ENCODE assay signal across 11 cellular contexts in the genomic region with DNA sequence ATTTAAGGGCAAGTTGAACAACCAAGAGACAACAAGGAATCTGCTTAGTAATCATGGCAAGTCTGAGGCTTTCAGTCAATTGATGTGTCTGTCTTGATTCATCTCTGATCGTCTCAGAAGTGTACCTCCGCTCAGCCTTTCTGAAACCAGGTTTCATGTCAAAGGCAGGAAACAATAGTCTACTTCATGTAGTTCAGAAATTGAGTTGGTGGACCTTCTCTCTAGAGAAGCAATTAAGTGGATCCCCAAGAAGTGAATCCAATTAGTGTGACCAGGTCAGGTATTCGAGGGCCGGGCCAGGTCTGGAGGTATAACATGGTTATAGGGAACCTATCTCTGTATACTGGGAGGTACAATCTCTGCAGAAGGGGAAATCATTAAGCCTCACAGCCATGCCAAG. TPM values are rescaled to one million over a fixed set of nuclear protein-coding genes. Genes with fewer than 3 reads are reported as not detected.
DNase-seq lines count a peak whose midpoint lies in the region; ATAC-seq and TF ChIP-seq lines count a peak whose summit lies in the region.
"Had no signal": no experiment of that assay in that cellular context is flagged by ENCODE, and none has a peak within 500 bp of the region (broad histone marks: within the 10 kb centered on the region; RNA-seq: fewer than 3 reads in every experiment).

No MANE protein-coding gene starts in this region.

- POLR2A ChIA-PET in PC-3 (lab: Charles Lee; ENCODE audit: unreplicated experiment): no interaction called here

- H3K36me3 Mint-ChIP-seq in stimulated activated memory B cell treated with anti-CD40 and anti-IgM and Interleukin-4, amounts not matched to agents 10 μg/mL and 1 μg/mL and 100 μg/mL, for 72 hours: peaks cover 60% of the 10 kb centered on the region

- no peak overlapping the region for H3K4me2 ChIP-seq in PC-3 (ENCODE audit: low read length)

- intact Hi-C loops in PC-3 (cut with micrococcal nuclease): no loop called here

- no peaks in the 10 kb centered on the region for H3K79me2 ChIP-seq in PC-3 (ENCODE audit: low read length)

- H3K27ac Mint-ChIP-seq in stimulated activated memory B cell treated with anti-CD40 and anti-IgM and Interleukin-4, amounts not matched to agents 10 μg/mL and 1 μg/mL and 100 μg/mL, for 72 hours: peak overlapping the region; percentile 98

- DNase-seq in stimulated activated CD4-positive, alpha-beta T cell treated with anti-CD3 and anti-CD28 coated beads, Interleukin-15, amount 100 ng/mL, for 24 hours: peak; percentile 53
- no peak for DNase-seq in stimulated activated CD4-positive, alpha-beta T cell treated with anti-CD3 and anti-CD28 coated beads, Interleukin-2, amount 100 ng/mL, for 48 hours
- no peak for DNase-seq in HK-2 (ENCODE audit: unreplicated experiment)
- no peak for DNase-seq in PC-3
- DNase-seq in OCI-M1 (lab: John Stamatoyannopoulos, UW): no peak
- DNase-seq: erythroblast, small intestine, upper lobe of left lung had no signal

- H2AFZ ChIP-seq in PC-3 (ENCODE audit: low read length): no peak overlapping the region

- H4K20me1 ChIP-seq in PC-3 (ENCODE audit: low read length): no peaks in the 10 kb centered on the region

- BruUV-seq in PC-3 (replicated peaks; lab: Mats Ljungman, UMichigan): no TSS peak

- no peaks in the 10 kb centered on the region for H3F3A ChIP-seq in PC-3 (ENCODE audit: low read length, unreplicated experiment)

- no peaks in the 10 kb centered on the region for H3K9me3 Mint-ChIP-seq in stimulated activated memory B cell treated with anti-CD40 and anti-IgM and Interleukin-4, amounts not matched to agents 10 μg/mL and 1 μg/mL and 100 μg/mL, for 72 hours

- H3K27ac ChIP-seq in PC-3 (ENCODE audit: low read length): no peak overlapping the region
- H3K27ac ChIP-seq: upper lobe of left lung had no signal

- H3K4me3 ChIP-seq in PC-3 (ENCODE audit: low read length): no peak overlapping the region
- H3K4me3 ChIP-seq: upper lobe of left lung had no signal

- no peak for TF ChIP-seq CTCF in PC-3 (conservative IDR thresholded peaks at IDR 0.05; ENCODE audit: low read depth, low read length)

- peaks cover 86% of the 10 kb centered on the region for H3K4me1 Mint-ChIP-seq in stimulated activated memory B cell treated with anti-CD40 and anti-IgM and Interleukin-4, amounts not matched to agents 10 μg/mL and 1 μg/mL and 100 μg/mL, for 72 hours

- H3K27me3 Mint-ChIP-seq in stimulated activated memory B cell treated with anti-CD40 and anti-IgM and Interleukin-4, amounts not matched to agents 10 μg/mL and 1 μg/mL and 100 μg/mL, for 72 hours: no peaks in the 10 kb centered on the region

- H3K27me3 ChIP-seq in PC-3 (ENCODE audit: low read length): no peaks in the 10 kb centered on the region
- H3K27me3 ChIP-seq: upper lobe of left lung had no signal

- no peaks in the 10 kb centered on the region for H3K9me3 ChIP-seq in PC-3 (ENCODE audit: low read length)
- H3K9me3 ChIP-seq: upper lobe of left lung had no signal

- ATAC-seq in GM21723 (IDR thresholded peaks at IDR 0.05; ENCODE audit: unreplicated experiment): peak; percentile 37
- ATAC-seq in HG03457 (IDR thresholded peaks at IDR 0.05; ENCODE audit: unreplicated experiment): peak; percentile 24
- ATAC-seq in stimulated activated memory B cell treated with anti-CD40 and anti-IgM and Interleukin-4, amounts not matched to agents 10 μg/mL and 1 μg/mL and 100 μg/mL, for 72 hours: no peak
- ATAC-seq in PC-3: no peak

- no peak overlapping the region for H3K4me3 Mint-ChIP-seq in stimulated activated memory B cell treated with anti-CD40 and anti-IgM and Interleukin-4, amounts not matched to agents 10 μg/mL and 1 μg/mL and 100 μg/mL, for 72 hours

- H3K9me2 ChIP-seq in PC-3 (replicated peaks; ENCODE audit: low read length): no peaks in the 10 kb centered on the region

- CTCF ChIA-PET in PC-3 (lab: Charles Lee): no interaction called here

- no peaks in the 10 kb centered on the region for H3K36me3 ChIP-seq in PC-3 (ENCODE audit: low read depth, low read length)
- H3K36me3 ChIP-seq: upper lobe of left lung had no signal

- H3K9ac ChIP-seq in PC-3 (ENCODE audit: low read length): no peak overlapping the region

- H3K4me1 ChIP-seq in PC-3 (ENCODE audit: insufficient read depth, low read length): no peaks in the 10 kb centered on the region
- H3K4me1 ChIP-seq: upper lobe of left lung had no signal

RNA-seq across cellular contexts. Expression of a gene that starts 31.9 kb away (rescaled TPM):
- total RNA-seq in PC-3 (2014; rRNA removed): 11.6 and 11.8 TPM in 2 replicates

RNA-seq across cellular contexts. Expression of a gene that starts 45.7 kb away (rescaled TPM):
- total RNA-seq in PC-3 (2014; rRNA removed): 13.5 and 14.0 TPM in 2 replicates

Comparison
In these comparisons a context has a peak if more than half of its experiments do, and no peak if none do; other contexts are left out.
1. ATAC-seq: peak in GM21723 (single experiment) and HG03457 (single experiment); none in stimulated activated memory B cell treated with anti-CD40 and anti-IgM and Interleukin-4, amounts not matched to agents 10 μg/mL and 1 μg/mL and 100 μg/mL, for 72 hours (single experiment) and PC-3 (single experiment).